In the genomic region with DNA sequence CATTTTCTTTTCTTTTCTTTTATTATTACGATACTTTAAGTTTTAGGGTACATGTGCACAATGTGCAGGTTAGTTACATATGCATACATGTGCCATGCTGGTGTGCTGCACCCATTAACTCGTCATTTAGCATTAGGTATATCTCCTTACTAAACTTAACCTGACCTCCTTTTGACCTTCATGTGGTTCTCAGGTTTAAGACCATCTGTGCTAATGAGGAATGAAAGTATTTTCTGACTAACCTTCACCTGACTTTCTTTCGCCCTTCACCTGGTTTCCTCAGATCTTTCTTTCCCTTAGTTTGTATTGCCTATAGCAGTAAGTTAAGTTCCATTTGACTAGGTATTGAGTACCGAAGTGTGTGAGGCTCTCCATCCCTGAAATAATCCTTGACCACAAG, we compare ENCODE assay signal across 1 cellular context.
TF ChIP-seq lines count a peak whose summit lies in the region.

No MANE protein-coding gene starts in this region.

TF ChIP-seq in WTC11, 78 proteins besides CTCF, POLR2A, EP300 and RAD21 (continued from another document):
- TF ChIP-seq HMGXB4 (CRISPR knock-in tag; IDR thresholded peaks at IDR 0.05) (no peak), HMGA2 (CRISPR knock-in tag; IDR thresholded peaks at IDR 0.05) (no peak), NR3C1 (CRISPR knock-in tag; conservative IDR thresholded peaks at IDR 0.05; ENCODE audit: low read depth) (no peak), ZNF138 (CRISPR knock-in tag; conservative IDR thresholded peaks at IDR 0.05) (no peak)
- TF ChIP-seq, protein P1, sequence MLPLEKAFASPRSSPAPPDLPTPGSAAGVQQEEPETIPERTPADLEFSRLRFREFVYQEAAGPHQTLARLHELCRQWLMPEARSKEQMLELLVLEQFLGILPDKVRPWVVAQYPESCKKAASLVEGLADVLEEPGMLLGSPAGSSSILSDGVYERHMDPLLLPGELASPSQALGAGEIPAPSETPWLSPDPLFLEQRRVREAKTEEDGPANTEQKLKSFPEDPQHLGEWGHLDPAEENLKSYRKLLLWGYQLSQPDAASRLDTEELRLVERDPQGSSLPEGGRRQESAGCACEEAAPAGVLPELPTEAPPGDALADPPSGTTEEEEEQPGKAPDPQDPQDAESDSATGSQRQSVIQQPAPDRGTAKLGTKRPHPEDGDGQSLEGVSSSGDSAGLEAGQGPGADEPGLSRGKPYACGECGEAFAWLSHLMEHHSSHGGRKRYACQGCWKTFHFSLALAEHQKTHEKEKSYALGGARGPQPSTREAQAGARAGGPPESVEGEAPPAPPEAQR (CRISPR knock-in tag; IDR thresholded peaks at IDR 0.05): no peak
